ENCODE assay signal across 14 cellular contexts in genomic region chr10:13352519-13352918, GRCh38. TPM values are rescaled to one million over a fixed set of nuclear protein-coding genes. Genes with fewer than 3 reads are reported as not detected.
DNase-seq lines count a peak whose midpoint lies in the region; ATAC-seq, FAIRE-seq and TF ChIP-seq lines count a peak whose summit lies in the region.
"Had no signal": no experiment of that assay in that cellular context is flagged by ENCODE, and none has a peak within 500 bp of the region (broad histone marks: within the 10 kb centered on the region; RNA-seq: fewer than 3 reads in every experiment).

No MANE protein-coding gene starts in this region.

- H2AK5ac ChIP-seq in mesendoderm (ENCODE audit: low read length): no peak overlapping the region

- no peaks in the 10 kb centered on the region for H3K79me2 ChIP-seq in mesendoderm (ENCODE audit: control insufficient read depth, insufficient read depth, low read length)

- no peak overlapping the region for H3K23ac ChIP-seq in mesendoderm (ENCODE audit: low read length)

- no CpG with 5 or more reads among the region's 3 CpGs for WGBS in mesendoderm (ENCODE audit: extremely low coverage, insufficient coverage, low lambda C conversion rate)

- H4K5ac ChIP-seq in mesendoderm (ENCODE audit: low read length): no peak overlapping the region

- no peak overlapping the region for H3K4me2 ChIP-seq in mesendoderm (ENCODE audit: low read length)

- peak overlapping the region; percentile 73 for H3K27ac Mint-ChIP-seq in T-helper 1 cell treated with Interleukin-12 subunit alpha and Interleukin-12 subunit beta and Interleukin-4 antibody, amounts not matched to agents 30 μg/mL and 1 μg/mL, for 36 hours
- H3K27ac Mint-ChIP-seq: type B pancreatic cell had no signal

- no peak overlapping the region for H3K27ac ChIP-seq in mesendoderm (ENCODE audit: low read depth, low read length)
- no peak overlapping the region for H3K27ac ChIP-seq in colonic mucosa

- no peak overlapping the region for H3K9ac ChIP-seq in mesendoderm (ENCODE audit: low read length)
- H3K9ac ChIP-seq in colonic mucosa (ENCODE audit: low read depth in 2 of 2, low read length in 2 of 2): no peak overlapping the region

- H3K4me3 Mint-ChIP-seq in T-helper 1 cell treated with Interleukin-12 subunit alpha and Interleukin-12 subunit beta and Interleukin-4 antibody, amounts not matched to agents 30 μg/mL and 1 μg/mL, for 36 hours: peak overlapping the region; percentile 69

- TF ChIP-seq POLR2A in H54 (IDR thresholded peaks at IDR 0.05; ENCODE audit: low read depth, low read length): no peak

- H3K4me3 ChIP-seq in mesendoderm (ENCODE audit: low read length): no peak overlapping the region
- no peak overlapping the region for H3K4me3 ChIP-seq in colonic mucosa

- H3K18ac ChIP-seq in mesendoderm (ENCODE audit: low read length): no peak overlapping the region

- H3K27me3 ChIP-seq in mesendoderm (ENCODE audit: insufficient read depth, low read length, poor library complexity) (no peaks in the 10 kb centered on the region), colonic mucosa (no peaks in the 10 kb centered on the region)

- H3K4me1 Mint-ChIP-seq in T-helper 1 cell treated with Interleukin-12 subunit alpha and Interleukin-12 subunit beta and Interleukin-4 antibody, amounts not matched to agents 30 μg/mL and 1 μg/mL, for 36 hours (ENCODE audit: low read depth): peaks cover 36% of the 10 kb centered on the region

- H4K8ac ChIP-seq in mesendoderm (ENCODE audit: low read depth, low read length): no peak overlapping the region

- no peak for TF ChIP-seq CTCF in colonic mucosa (IDR thresholded peaks at IDR 0.05)

- ATAC-seq in GM21825 (IDR thresholded peaks at IDR 0.05; ENCODE audit: unreplicated experiment) (peak; percentile 27), GM18907 (IDR thresholded peaks at IDR 0.05; ENCODE audit: unreplicated experiment) (no peak)

- H3K27me3 Mint-ChIP-seq in T-helper 1 cell treated with Interleukin-12 subunit alpha and Interleukin-12 subunit beta and Interleukin-4 antibody, amounts not matched to agents 30 μg/mL and 1 μg/mL, for 36 hours (ENCODE audit: low read depth): peaks cover 18% of the 10 kb centered on the region

- no peak overlapping the region for H2BK120ac ChIP-seq in mesendoderm (ENCODE audit: low read depth, low read length)

- no peak overlapping the region for H2BK5ac ChIP-seq in mesendoderm (ENCODE audit: low read length)

- no peak overlapping the region for H3K56ac ChIP-seq in mesendoderm (ENCODE audit: low read length)

- no peaks in the 10 kb centered on the region for H3K9me3 ChIP-seq in colonic mucosa

- H3K4ac ChIP-seq in mesendoderm (ENCODE audit: low read depth, low read length): no peak overlapping the region

- no peak for DNase-seq in T-helper 1 cell
- DNase-seq in UCSD-AML1 (lab: John Stamatoyannopoulos, UW; ENCODE audit: unreplicated experiment): peak; percentile 24
- DNase-seq in mesendoderm: peak; percentile 72
- no peak for DNase-seq in colonic mucosa
- DNase-seq in H54 (ENCODE audit: insufficient read length, low spot score): no peak
- DNase-seq: DMS79 treated with DMSO at 0.1 percent for 48 hours, mammary epithelial cell, NCI-H1436 treated with DMSO at 0.1 percent for 48 hours had no signal

- no peak overlapping the region for H2BK15ac ChIP-seq in mesendoderm (replicated peaks; ENCODE audit: low read depth)

- no peaks in the 10 kb centered on the region for H3K9me3 Mint-ChIP-seq in T-helper 1 cell treated with Interleukin-12 subunit alpha and Interleukin-12 subunit beta and Interleukin-4 antibody, amounts not matched to agents 30 μg/mL and 1 μg/mL, for 36 hours
- H3K9me3 Mint-ChIP-seq: type B pancreatic cell had no signal

- H3K36me3 ChIP-seq in mesendoderm (ENCODE audit: control insufficient read depth, insufficient read depth, low read length): no peaks in the 10 kb centered on the region
- no peaks in the 10 kb centered on the region for H3K36me3 ChIP-seq in colonic mucosa

- intact Hi-C loops in colonic mucosa (cut with DNase I): no loop called here

- H3K79me1 ChIP-seq in mesendoderm (ENCODE audit: low read length): no peaks in the 10 kb centered on the region

- peaks cover 2% of the 10 kb centered on the region for H3K4me1 ChIP-seq in mesendoderm (ENCODE audit: control insufficient read depth, low read depth, low read length)
- H3K4me1 ChIP-seq in colonic mucosa: peaks cover 4% of the 10 kb centered on the region

- H3K36me3 Mint-ChIP-seq in T-helper 1 cell treated with Interleukin-12 subunit alpha and Interleukin-12 subunit beta and Interleukin-4 antibody, amounts not matched to agents 30 μg/mL and 1 μg/mL, for 36 hours (ENCODE audit: low read depth): peaks cover 2% of the 10 kb centered on the region
- H3K36me3 Mint-ChIP-seq: type B pancreatic cell had no signal

- no peak for FAIRE-seq in H54 (lab: Jason Lieb, UNC)
- FAIRE-seq: A204.1, colon had no signal

RNA-seq across cellular contexts. Expression of gene SEPHS1, which starts 4.4 kb away (rescaled TPM):
- polyA plus RNA-seq in mesendoderm (2013, experiment 1 of 2): 416 TPM
- polyA plus RNA-seq in mesendoderm (2013, experiment 2 of 2): 439 TPM
- total RNA-seq in colonic mucosa: 10 to 100 TPM; 34.4 to 51.3 TPM

RNA-seq across cellular contexts. Expression of gene PHYH, which starts 52.7 kb away (rescaled TPM):
- polyA plus RNA-seq in mesendoderm (2013, experiment 1 of 2): 10.2 TPM
- 11.0 TPM for polyA plus RNA-seq in mesendoderm (2013, experiment 2 of 2)
- total RNA-seq in colonic mucosa: 10 to 100 TPM; 35.6 to 62.1 TPM

Comparison
In these comparisons a context has a peak if more than half of its experiments do, and no peak if none do; other contexts are left out.
1. DNase-seq: peak in UCSD-AML1 (single experiment) and mesendoderm (single experiment); none in T-helper 1 cell (0 of 5), colonic mucosa (single experiment) and H54 (single experiment).